Comparison of ENCODE assay signal across 16 cellular contexts in genomic region chr12:103948746-103949406, GRCh38. TPM values are rescaled to one million over a fixed set of nuclear protein-coding genes. Genes with fewer than 3 reads are reported as not detected.
A peak's percentile ranks its signal among the peaks of the same experiment; 100 is the strongest.
DNase-seq lines count a peak whose midpoint lies in the region; ATAC-seq, FAIRE-seq and TF ChIP-seq lines count a peak whose summit lies in the region.
"Had no signal": no experiment of that assay in that cellular context is flagged by ENCODE, and none has a peak within 500 bp of the region (broad histone marks: within the 10 kb centered on the region; RNA-seq: fewer than 3 reads in every experiment).

No MANE protein-coding gene starts in this region.

- H3K36me3 Mint-ChIP-seq in CD4-positive, alpha-beta memory T cell, result peaks cover 52 to 92% of the 10 kb centered on the region in 2 donors
- H3K36me3 Mint-ChIP-seq in T-cell (peaks cover 57% of the 10 kb centered on the region), osteocyte (ENCODE audit: unreplicated experiment) (peaks cover 72% of the 10 kb centered on the region), MCF 10A (ENCODE audit: insufficient read depth, unreplicated experiment) (peaks cover 95% of the 10 kb centered on the region)

- WGBS in H1 (ENCODE audit: extremely low coverage in 1 of 2, insufficient coverage in 1 of 2, insufficient read length in 1 of 2, insufficient replicate concordance in 2 of 2, low coverage in 1 of 2, low lambda C conversion rate in 2 of 2, missing lambda C conversion rate in 1 of 2), 2 experiments, result 78% methylated on average over 13 of the region's 13 CpGs; no CpG with 5 or more reads in 1 of the 2 experiments
- 61 to 75% (median 65%) methylated on average over 13 of the region's 13 CpGs for WGBS in psoas muscle, 3 donors

- H2AFZ ChIP-seq in H1 (ENCODE audit: low read length) (no peak overlapping the region), PC-9 (no peak overlapping the region)
- H2AFZ ChIP-seq: GM23248 had no signal

- peak; percentile 36 to 37; a peak in 2 of 3 replicates for TF ChIP-seq POLR2A in H1 (IDR thresholded peaks at IDR 0.05; ENCODE audit: control extremely low read depth in 1 of 2, low read depth in 2 of 2, low read length in 2 of 2)

- H3K9me2 ChIP-seq in PC-9 (ENCODE audit: insufficient read depth), result no peaks in the 10 kb centered on the region

- H3K36me3 ChIP-seq in CD4-positive, alpha-beta memory T cell (ENCODE audit: insufficient read depth, low read length), result peaks cover 74% of the 10 kb centered on the region
- H3K36me3 ChIP-seq in H1 (ENCODE audit: control insufficient read depth in 2 of 4, insufficient read depth in 4 of 4, low read length in 3 of 4) (peaks cover 27 to 97% (median 66%) of the 10 kb centered on the region in 4 experiments), PC-9 (ENCODE audit: low read depth) (peaks cover 71% of the 10 kb centered on the region), psoas muscle (ENCODE audit: insufficient read depth in 1 of 2, low read depth in 1 of 2) (peaks cover 21 to 100% of the 10 kb centered on the region in 2 donors)

- H4K20me1 ChIP-seq in H1 (replicated peaks in 1 of 2; ENCODE audit: control insufficient read depth in 1 of 2, insufficient read depth in 2 of 2, low read length in 2 of 2) (peaks cover 2 to 14% of the 10 kb centered on the region in 2 experiments), PC-9 (ENCODE audit: insufficient read depth) (peaks cover 10% of the 10 kb centered on the region; the same call in 1 of the 2 replicates)

- no peak for FAIRE-seq in H1 (lab: Jason Lieb, UNC)

- CTCF ChIA-PET in CD4-positive, alpha-beta memory T cell (lab: Charles Lee; ENCODE audit: partially characterized antibody), result interaction anchor here (1.7 to 1.9 kb wide), 2 partner anchors 8 to 17 kb away, joined by 4 to 7 read pairs; partner anchors contain the start of gene TDG
- CTCF ChIA-PET in T-cell (lab: Charles Lee), result interaction anchor here (0.8 to 1.4 kb wide), 3 partner anchors 13 to 25 kb away, joined by 3 to 4 read pairs (median 3); partner anchors contain the start of gene TDG (in 1 of the 2)
- CTCF ChIA-PET in H1 (lab: Charles Lee; ENCODE audit: partially characterized antibody), result interaction anchor here (1.2 kb wide), 1 partner anchor 160 kb away, joined by 3 read pairs; no protein-coding TSS in a partner anchor
- CTCF ChIA-PET in PC-9 (lab: Charles Lee), result no interaction called here
- CTCF ChIA-PET in MCF 10A (lab: Yijun Ruan, JAX), result interaction anchor here (0.5 to 2.2 kb wide), 5 partner anchors 13 to 160 kb away, joined by 3 to 8 read pairs (median 4); no protein-coding TSS in a partner anchor

- H2AK5ac ChIP-seq in H1 (ENCODE audit: low read depth, low read length), result no peak overlapping the region

- H3K23me2 ChIP-seq in H1 (ENCODE audit: low read depth, low read length), result no peaks in the 10 kb centered on the region

- no peak overlapping the region for H3K56ac ChIP-seq in H1 (replicated peaks; ENCODE audit: insufficient read length, low read depth, low read length)

- H2BK5ac ChIP-seq in H1 (ENCODE audit: low read depth, low read length), result no peak overlapping the region

- POLR2A ChIA-PET in CD4-positive, alpha-beta memory T cell (lab: Charles Lee; ENCODE audit: partially characterized antibody), result interaction anchor here (0.6 to 2.8 kb wide), 6 partner anchors 8 to 178 kb away, joined by 3 to 16 read pairs (median 4); partner anchors contain the start of genes HSP90B1 and TDG
- POLR2A ChIA-PET in T-cell (lab: Charles Lee) (interaction anchor here in 1 of 2 donors (0.6 kb wide), 1 partner anchor 19 kb away, joined by 4 read pairs; the partner anchor contains the start of gene HSP90B1), H1 (lab: Charles Lee; ENCODE audit: partially characterized antibody) (interaction anchor here (0.9 to 8.7 kb wide), 10 partner anchors 9 to 131 kb away, joined by 3 to 80 read pairs (median 3); partner anchors contain the start of gene TDG), PC-9 (lab: Charles Lee; ENCODE audit: unreplicated experiment) (interaction anchor here (0.6 to 0.7 kb wide), 3 partner anchors 13 to 19 kb away, joined by 3 to 4 read pairs (median 4); partner anchors contain the start of gene TDG), MCF 10A (lab: Yijun Ruan, JAX) (interaction anchor here (0.7 to 1.7 kb wide), 5 partner anchors 9 to 797 kb away, joined by 3 to 9 read pairs (median 3); partner anchors contain the start of gene HSP90B1)

- no peak overlapping the region for H3K4ac ChIP-seq in H1 (replicated peaks; ENCODE audit: insufficient read length, low read depth, low read length)

- intact Hi-C loops in CD4-positive, alpha-beta memory T cell (cut with micrococcal nuclease), result no loop called here
- intact Hi-C loops in PC-9 (cut with micrococcal nuclease; ENCODE audit: unreplicated experiment), result loop anchor here (10.0 kb wide), 1 partner anchor 1196 kb away; no protein-coding TSS in a partner anchor
- intact Hi-C loops in psoas muscle (cut with DNase I), result loop anchor here (5.0 to 10.0 kb wide), 3 partner anchors 33 to 1186 kb away; no protein-coding TSS in a partner anchor
- intact Hi-C loops in MCF 10A (cut with micrococcal nuclease), result no loop called here

- ATAC-seq in T-cell (replicated peaks in 1 of 4) (peak in 2 of 4 experiments; percentile 31 to 36), psoas muscle (no peak)
- ATAC-seq: Panc1, sciatic nerve had no signal

- TF ChIP-seq CTCF in 22Rv1 (IDR thresholded peaks at IDR 0.05) (no peak), H1 (IDR thresholded peaks at IDR 0.05; ENCODE audit: control extremely low read depth in 1 of 3, insufficient read depth in 1 of 3, low read depth in 1 of 3, low read length in 3 of 3) (no peak), PC-9 (conservative IDR thresholded peaks at IDR 0.05) (no peak), osteocyte (IDR thresholded peaks at IDR 0.05) (no peak), psoas muscle (IDR thresholded peaks at IDR 0.05) (no peak), MCF 10A (IDR thresholded peaks at IDR 0.05; ENCODE audit: unreplicated experiment) (no peak)

- H3K18ac ChIP-seq in H1 (ENCODE audit: extremely low read depth, low read length), result no peak overlapping the region

- DNase-seq in CD4-positive, alpha-beta memory T cell, result peak in 2 of 5 donors; percentile 8 to 14
- no peak for DNase-seq in T-cell
- DNase-seq in H1 (ENCODE audit: low read depth in 1 of 2, low spot score in 2 of 2), result no peak
- DNase-seq in PC-9, result no peak
- DNase-seq in osteocyte (ENCODE audit: extremely low spot score, unreplicated experiment), result no peak
- no peak for DNase-seq in psoas muscle
- no peak for DNase-seq in MCF 10A (ENCODE audit: unreplicated experiment)
- DNase-seq: activated CD4-positive, alpha-beta T cell treated with anti-CD3 and anti-CD28 coated beads for 48 hours; aorta; DMS153; GM23248; MG63; uterus had no signal

- H3F3A ChIP-seq in PC-9 (ENCODE audit: insufficient read depth, low read depth), result peaks cover 87% of the 10 kb centered on the region

- H3K79me2 ChIP-seq in H1 (ENCODE audit: control insufficient read depth in 1 of 2, insufficient read depth in 2 of 2, low read length in 2 of 2), result peaks cover 0 to 4% of the 10 kb centered on the region in 2 experiments; a peak in 2 of 4 replicates
- peaks cover 6% of the 10 kb centered on the region; the same call in 1 of the 2 replicates for H3K79me2 ChIP-seq in PC-9 (ENCODE audit: low read depth)

- H3K27ac ChIP-seq in 22Rv1 (peak overlapping the region; percentile 1; the same call in 1 of the 2 replicates), H1 (ENCODE audit: low read depth, low read length) (no peak overlapping the region), PC-9 (no peak overlapping the region), psoas muscle (no peak overlapping the region)
- no peak overlapping the region for H3K27ac ChIP-seq in CD4-positive, alpha-beta memory T cell (ENCODE audit: low read depth, low read length)
- H3K27ac ChIP-seq: GM23248, uterus had no signal

- TF ChIP-seq RAD21 in H1 (IDR thresholded peaks at IDR 0.05 in 1 of 2, conservative IDR thresholded peaks at IDR 0.05 in 1 of 2; ENCODE audit: low read depth in 2 of 2, low read length in 2 of 2), result no peak

- no TSS peak for BruUV-seq in PC-9 (replicated peaks; lab: Mats Ljungman, UMichigan)
- BruUV-seq in MCF 10A (replicated peaks; lab: Mats Ljungman, UMichigan), result no TSS peak

- H3K4me2 ChIP-seq in H1 (ENCODE audit: insufficient read depth in 1 of 2, low read depth in 2 of 2, low read length in 2 of 2) (no peak overlapping the region), PC-9 (no peak overlapping the region)

- H3K4me1 Mint-ChIP-seq in CD4-positive, alpha-beta memory T cell, result peaks cover 8 to 25% (median 15%) of the 10 kb centered on the region in 4 donors
- H3K4me1 Mint-ChIP-seq in T-cell, result peaks cover 19 to 26% (median 22%) of the 10 kb centered on the region in 3 donors
- H3K4me1 Mint-ChIP-seq in osteocyte (ENCODE audit: unreplicated experiment), result no peaks in the 10 kb centered on the region
- H3K4me1 Mint-ChIP-seq in MCF 10A (ENCODE audit: insufficient read depth, unreplicated experiment), result peaks cover 8% of the 10 kb centered on the region

- no peak overlapping the region for H3K4me3 ChIP-seq in CD4-positive, alpha-beta memory T cell (ENCODE audit: low read length in 2 of 2)
- no peak overlapping the region for H3K4me3 ChIP-seq in H1 (ENCODE audit: extremely low read depth in 1 of 4, insufficient read depth in 2 of 4, low read depth in 3 of 4, low read length in 4 of 4)
- H3K4me3 ChIP-seq in PC-9, result no peak overlapping the region
- H3K4me3 ChIP-seq in psoas muscle, result no peak overlapping the region
- H3K4me3 ChIP-seq: GM23248, MG63, uterus had no signal

- peak overlapping the region; percentile 30 to 86 (median 59) for H3K27ac Mint-ChIP-seq in CD4-positive, alpha-beta memory T cell
- H3K27ac Mint-ChIP-seq in T-cell, result peak overlapping the region; percentile 52 to 66
- no peak overlapping the region for H3K27ac Mint-ChIP-seq in osteocyte (ENCODE audit: unreplicated experiment)
- no peak overlapping the region for H3K27ac Mint-ChIP-seq in MCF 10A (ENCODE audit: low read depth, unreplicated experiment)

- no peaks in the 10 kb centered on the region for H3K79me1 ChIP-seq in H1 (ENCODE audit: low read depth, low read length)

- no peaks in the 10 kb centered on the region for H3K27me3 ChIP-seq in CD4-positive, alpha-beta memory T cell (ENCODE audit: insufficient read depth, low read length)
- no peaks in the 10 kb centered on the region for H3K27me3 ChIP-seq in H1 (replicated peaks in 1 of 4; ENCODE audit: control insufficient read depth in 3 of 4, extremely low read depth in 1 of 4, insufficient read depth in 3 of 4, low read length in 3 of 4)
- H3K27me3 ChIP-seq in PC-9 (ENCODE audit: insufficient read depth, low read depth), result no peaks in the 10 kb centered on the region
- no peaks in the 10 kb centered on the region for H3K27me3 ChIP-seq in psoas muscle (ENCODE audit: insufficient read depth in 3 of 3, low read length in 2 of 3)
- H3K27me3 ChIP-seq: MG63, uterus had no signal

- H4K91ac ChIP-seq in H1 (replicated peaks; ENCODE audit: insufficient read length, low read length), result no peak overlapping the region

- no peak overlapping the region for H2BK12ac ChIP-seq in H1 (ENCODE audit: low read depth, low read length)

- no peaks in the 10 kb centered on the region for H3K4me1 ChIP-seq in CD4-positive, alpha-beta memory T cell (ENCODE audit: insufficient read depth, low read length)
- no peaks in the 10 kb centered on the region for H3K4me1 ChIP-seq in H1 (replicated peaks in 1 of 4; ENCODE audit: control insufficient read depth in 3 of 4, insufficient read depth in 4 of 4, low read length in 3 of 4)
- no peaks in the 10 kb centered on the region for H3K4me1 ChIP-seq in PC-9 (replicated peaks; ENCODE audit: insufficient read depth)
- no peaks in the 10 kb centered on the region for H3K4me1 ChIP-seq in psoas muscle
- H3K4me1 ChIP-seq: uterus had no signal

- no peaks in the 10 kb centered on the region for H3K9me3 ChIP-seq in CD4-positive, alpha-beta memory T cell (ENCODE audit: control insufficient read depth in 1 of 2, low read length in 2 of 2)
- H3K9me3 ChIP-seq in H1 (ENCODE audit: insufficient read depth in 2 of 2, low read depth in 1 of 2, low read length in 1 of 2) (no peaks in the 10 kb centered on the region), PC-9 (ENCODE audit: insufficient read depth, low read depth) (no peaks in the 10 kb centered on the region), psoas muscle (no peaks in the 10 kb centered on the region)
- H3K9me3 ChIP-seq: MG63, uterus had no signal

- no peak overlapping the region for H3K9ac ChIP-seq in H1 (replicated peaks in 1 of 4; ENCODE audit: extremely low read depth in 1 of 4, low read depth in 3 of 4, low read length in 3 of 4)
- H3K9ac ChIP-seq: GM23248 had no signal

- no peak overlapping the region for H3K23ac ChIP-seq in H1 (ENCODE audit: insufficient read length)

- H4K8ac ChIP-seq in H1 (ENCODE audit: extremely low read depth, insufficient read depth, low read length), result no peak overlapping the region

- no peak overlapping the region for H4K5ac ChIP-seq in H1 (ENCODE audit: insufficient read length, low read depth, low read length)

- H2BK20ac ChIP-seq in H1 (ENCODE audit: low read length), result no peak overlapping the region

- no peak overlapping the region for H3K14ac ChIP-seq in H1 (ENCODE audit: insufficient read length)

- H3K27me3 Mint-ChIP-seq in CD4-positive, alpha-beta memory T cell, result no peaks in the 10 kb centered on the region
- H3K27me3 Mint-ChIP-seq in T-cell (no peaks in the 10 kb centered on the region), osteocyte (ENCODE audit: unreplicated experiment) (no peaks in the 10 kb centered on the region), MCF 10A (ENCODE audit: insufficient read depth, unreplicated experiment) (no peaks in the 10 kb centered on the region)

- H2BK15ac ChIP-seq in H1 (ENCODE audit: low read length), result no peak overlapping the region

- H2BK120ac ChIP-seq in H1 (replicated peaks; ENCODE audit: low read depth, low read length), result no peak overlapping the region

- no peak for TF ChIP-seq EP300 in H1 (IDR thresholded peaks at IDR 0.05; ENCODE audit: borderline replicate concordance in 1 of 2, low read depth in 2 of 2, low read length in 2 of 2)

- no peaks in the 10 kb centered on the region for H3K9me3 Mint-ChIP-seq in CD4-positive, alpha-beta memory T cell
- H3K9me3 Mint-ChIP-seq in T-cell, result no peaks in the 10 kb centered on the region
- no peaks in the 10 kb centered on the region for H3K9me3 Mint-ChIP-seq in osteocyte (ENCODE audit: unreplicated experiment)
- H3K9me3 Mint-ChIP-seq in MCF 10A (ENCODE audit: unreplicated experiment), result no peaks in the 10 kb centered on the region

- H3K4me3 Mint-ChIP-seq in CD4-positive, alpha-beta memory T cell, result peak overlapping the region in 1 of 8 donors; percentile 17
- H3K4me3 Mint-ChIP-seq in T-cell (no peak overlapping the region), osteocyte (ENCODE audit: unreplicated experiment) (no peak overlapping the region), MCF 10A (ENCODE audit: unreplicated experiment) (no peak overlapping the region)

RNA-seq across cellular contexts. Expression of gene TDG, which starts 16.8 kb away (rescaled TPM):
- 10 to 100 TPM; 35.1 to 38.3 TPM for total RNA-seq in CD4-positive, alpha-beta memory T cell
- polyA plus RNA-seq in CD4-positive, alpha-beta memory T cell, result 10 to 100 TPM; 12.9 to 19.3 TPM
- total RNA-seq in T-cell, result 10 to 100 TPM; 25.0 to 32.4 (median 30.0) TPM
- total RNA-seq in H1 (2021; fragmentation: NEBNext Ultra II Directional; extraction: Animal tissue kit (Norgen Biotek cat#: 25700)), result 47.8 and 49.0 TPM in 2 replicates
- polyA plus RNA-seq in H1 (2011; rRNA removed), result 13.7 and 22.7 TPM in 2 replicates
- 24.7 TPM for polyA plus RNA-seq in H1 (2011; cell fraction: cytosol; rRNA removed)
- 11.9 TPM for polyA plus RNA-seq in H1 (2011; cell fraction: nucleus; rRNA removed)
- polyA plus RNA-seq in H1 (2012, experiment 1 of 2), result 27.7 to 49.3 TPM (median 38.1 TPM) in 4 replicates
- 6.1 TPM for polyA plus RNA-seq in H1 (2012, experiment 2 of 2)
- polyA plus RNA-seq in H1 (2013, experiment 1 of 2), result 78.1 TPM
- 76.9 TPM for polyA plus RNA-seq in H1 (2013, experiment 2 of 2)
- polyA minus RNA-seq in H1 (2011; rRNA and poly(A)+ RNA removed), result 17.7 and 23.8 TPM in 2 replicates
- 28.5 TPM for polyA minus RNA-seq in H1 (2011; cell fraction: cytosol; rRNA and poly(A)+ RNA removed)
- polyA minus RNA-seq in H1 (2011; cell fraction: nucleus; rRNA and poly(A)+ RNA removed), result 26.0 TPM
- 17.9 and 21.0 TPM in 2 replicates for total RNA-seq in PC-9 (2021)
- total RNA-seq in osteocyte, result 32.7 and 33.9 TPM in 2 replicates
- 10 to 100 TPM in 3 of 4 donors, 1 to 10 TPM in 1; 5.5 to 15.5 (median 11.8) TPM for total RNA-seq in psoas muscle
- 10 to 100 TPM in 1 of 3 donors, 1 to 10 TPM in 2; 6.6 to 11.2 (median 9.9) TPM for polyA plus RNA-seq in psoas muscle
- 31.6 and 31.8 TPM in 2 replicates for total RNA-seq in MCF 10A (2022)

RNA-seq across cellular contexts. Expression of gene HSP90B1, which starts 18.7 kb away (rescaled TPM):
- total RNA-seq in CD4-positive, alpha-beta memory T cell, result 100 to 1,000 TPM; 515 to 534 TPM
- 100 to 1,000 TPM; 199 to 253 TPM for polyA plus RNA-seq in CD4-positive, alpha-beta memory T cell
- 100 to 1,000 TPM; 240 to 310 (median 290) TPM for total RNA-seq in T-cell
- 837 and 847 TPM in 2 replicates for total RNA-seq in H1 (2021; fragmentation: NEBNext Ultra II Directional; extraction: Animal tissue kit (Norgen Biotek cat#: 25700))
- 88.9 and 161 TPM in 2 replicates for polyA plus RNA-seq in H1 (2011; rRNA removed)
- 357 TPM for polyA plus RNA-seq in H1 (2011; cell fraction: cytosol; rRNA removed)
- polyA plus RNA-seq in H1 (2011; cell fraction: nucleus; rRNA removed), result 201 TPM
- polyA plus RNA-seq in H1 (2012, experiment 1 of 2), result 402 to 670 TPM (median 455 TPM) in 4 replicates
- 45.2 TPM for polyA plus RNA-seq in H1 (2012, experiment 2 of 2)
- 1,179 TPM for polyA plus RNA-seq in H1 (2013, experiment 1 of 2)
- 1,181 TPM for polyA plus RNA-seq in H1 (2013, experiment 2 of 2)
- polyA minus RNA-seq in H1 (2011; rRNA and poly(A)+ RNA removed), result 125 and 185 TPM in 2 replicates
- polyA minus RNA-seq in H1 (2011; cell fraction: cytosol; rRNA and poly(A)+ RNA removed), result 129 TPM
- 144 TPM for polyA minus RNA-seq in H1 (2011; cell fraction: nucleus; rRNA and poly(A)+ RNA removed)
- total RNA-seq in PC-9 (2021), result 398 and 534 TPM in 2 replicates
- 682 and 686 TPM in 2 replicates for total RNA-seq in osteocyte
- 100 to 1,000 TPM in 3 of 4 donors, 10 to 100 TPM in 1; 85.7 to 137 (median 126) TPM for total RNA-seq in psoas muscle
- polyA plus RNA-seq in psoas muscle, result 100 to 1,000 TPM; 118 to 238 (median 129) TPM
- total RNA-seq in MCF 10A (2022), result 1,052 and 1,334 TPM in 2 replicates

Comparison
In these comparisons a context has a peak if more than half of its experiments do, and no peak if none do; other contexts are left out.
1. H3K27ac Mint-ChIP-seq: peak in CD4-positive, alpha-beta memory T cell (7 of 7) and T-cell (2 of 2); none in osteocyte (single experiment) and MCF 10A (single experiment).
2. intact Hi-C loops: an anchor here in PC-9 (10.0 kb wide) and psoas muscle (5.0 to 10.0 kb wide); none called in CD4-positive, alpha-beta memory T cell and MCF 10A.